1 cellular context compared by ENCODE assay signal in genomic region chr2:191845876-191846786, GRCh38.
TF ChIP-seq lines count a peak whose summit lies in the region.

No MANE protein-coding gene starts in this region.

TF ChIP-seq in HepG2, 621 proteins besides CTCF, POLR2A, EP300 and RAD21 (continued from another document and continues in another):
- TF ChIP-seq PRDM15 (CRISPR knock-in tag; IDR thresholded peaks at IDR 0.05) (no peak), CENPX (CRISPR knock-in tag; IDR thresholded peaks at IDR 0.05) (no peak), ZNF580 (CRISPR knock-in tag; IDR thresholded peaks at IDR 0.05; ENCODE audit: borderline replicate concordance, low read depth) (no peak), SRSF9 (IDR thresholded peaks at IDR 0.05; ENCODE audit: borderline replicate concordance, insufficient read depth, low read depth, low read length, poor library complexity, severe bottlenecking) (no peak), NONO (IDR thresholded peaks at IDR 0.05) (no peak), NONO (CRISPR knock-in tag; conservative IDR thresholded peaks at IDR 0.05) (peak; percentile 56; the same call in 1 of the 2 replicates), ASH2L (IDR thresholded peaks at IDR 0.05; ENCODE audit: insufficient read length, low read depth, low read length) (no peak), ZNF350 (CRISPR knock-in tag; IDR thresholded peaks at IDR 0.05; ENCODE audit: borderline replicate concordance, low read depth) (peak; percentile 91), ZNF558 (CRISPR knock-in tag; IDR thresholded peaks at IDR 0.05; ENCODE audit: borderline replicate concordance) (peak; percentile 61; the same call in 1 of the 2 replicates), REXO4 (CRISPR knock-in tag; IDR thresholded peaks at IDR 0.05; ENCODE audit: borderline replicate concordance) (no peak), SOX6 (IDR thresholded peaks at IDR 0.05) (no peak), SOX6 (CRISPR knock-in tag; IDR thresholded peaks at IDR 0.05) (no peak), TBL1XR1 (IDR thresholded peaks at IDR 0.05; ENCODE audit: borderline replicate concordance, low read length, partially characterized antibody) (no peak), PBX3 (CRISPR knock-in tag; IDR thresholded peaks at IDR 0.05; ENCODE audit: borderline replicate concordance) (no peak), HNRNPH1 (optimal IDR thresholded peaks at IDR 0.05; ENCODE audit: low read depth, low read length) (no peak), PITX1 (CRISPR knock-in tag; IDR thresholded peaks at IDR 0.05) (0 out of 2 replicates have a peak, but pooled peaks have one; percentile 16), ZSCAN30 (CRISPR knock-in tag; IDR thresholded peaks at IDR 0.05) (no peak), TRIM24 (CRISPR knock-in tag; IDR thresholded peaks at IDR 0.05) (no peak), ESRRA (CRISPR knock-in tag; IDR thresholded peaks at IDR 0.05; ENCODE audit: low read depth) (peak; percentile 20; the same call in 1 of the 2 replicates), RAD51 (IDR thresholded peaks at IDR 0.05; ENCODE audit: borderline replicate concordance) (no peak), ATF7 (IDR thresholded peaks at IDR 0.05) (no peak), ATF7 (CRISPR knock-in tag; IDR thresholded peaks at IDR 0.05) (peak; percentile 13; the same call in 1 of the 2 replicates), TBX2 (CRISPR knock-in tag; IDR thresholded peaks at IDR 0.05; ENCODE audit: borderline replicate concordance) (no peak; the same call in 1 of the 2 replicates), ZUFSP (CRISPR knock-in tag; IDR thresholded peaks at IDR 0.05; ENCODE audit: borderline replicate concordance) (no peak), ZNF292 (CRISPR knock-in tag; IDR thresholded peaks at IDR 0.05; ENCODE audit: borderline replicate concordance, low read depth) (peak; percentile 73; the same call in 1 of the 2 replicates), ZNF331 (CRISPR knock-in tag; IDR thresholded peaks at IDR 0.05) (no peak), SKI (IDR thresholded peaks at IDR 0.05; ENCODE audit: partially characterized antibody) (no peak), ZNF296 (CRISPR knock-in tag; conservative IDR thresholded peaks at IDR 0.05) (0 out of 2 replicates have a peak, but pooled peaks have one; percentile 51), ZNF274 (CRISPR knock-in tag; IDR thresholded peaks at IDR 0.05) (0 out of 2 replicates have a peak, but pooled peaks have one; percentile 74), MAX (IDR thresholded peaks at IDR 0.05) (peak; percentile 57; the same call in 1 of the 2 replicates), ZFP62 (CRISPR knock-in tag; IDR thresholded peaks at IDR 0.05) (no peak), PAX8 (CRISPR knock-in tag; IDR thresholded peaks at IDR 0.05; ENCODE audit: borderline replicate concordance) (no peak), SMARCC2 (IDR thresholded peaks at IDR 0.05) (no peak), THAP7 (CRISPR knock-in tag; IDR thresholded peaks at IDR 0.05) (no peak), GRHL1 (CRISPR knock-in tag; conservative IDR thresholded peaks at IDR 0.05) (no peak), ZNF761 (CRISPR knock-in tag; conservative IDR thresholded peaks at IDR 0.05) (no peak), CEBPZ (IDR thresholded peaks at IDR 0.05; ENCODE audit: low read length) (no peak), ATF3 (CRISPR knock-in tag; IDR thresholded peaks at IDR 0.05) (no peak), FOXK2 (IDR thresholded peaks at IDR 0.05) (no peak), ZNF567 (CRISPR knock-in tag; IDR thresholded peaks at IDR 0.05; ENCODE audit: borderline replicate concordance) (no peak), FOSL1 (CRISPR knock-in tag; IDR thresholded peaks at IDR 0.05; ENCODE audit: borderline replicate concordance) (no peak), ZMYM4 (CRISPR knock-in tag; IDR thresholded peaks at IDR 0.05) (no peak), ZNF317 (CRISPR knock-in tag; IDR thresholded peaks at IDR 0.05) (no peak), ZNF788 (CRISPR knock-in tag; IDR thresholded peaks at IDR 0.05; ENCODE audit: borderline replicate concordance) (peak; percentile 53; the same call in 1 of the 2 replicates), NR2F6 (IDR thresholded peaks at IDR 0.05) (no peak), NR2F6 (CRISPR knock-in tag; IDR thresholded peaks at IDR 0.05) (0 out of 2 replicates have a peak, but pooled peaks have one; percentile 12), THAP9 (CRISPR knock-in tag; IDR thresholded peaks at IDR 0.05; ENCODE audit: borderline replicate concordance) (peak; percentile 83), ZFY (CRISPR knock-in tag; IDR thresholded peaks at IDR 0.05) (no peak), ZNF275 (CRISPR knock-in tag; IDR thresholded peaks at IDR 0.05; ENCODE audit: borderline replicate concordance) (0 out of 2 replicates have a peak, but pooled peaks have one; percentile 11), PHB2 (IDR thresholded peaks at IDR 0.05; ENCODE audit: partially characterized antibody) (no peak)
